8 cellular contexts compared by ENCODE assay signal in genomic region chr19:41397086-41398041, GRCh38. TPM values are rescaled to one million over a fixed set of nuclear protein-coding genes. Genes with fewer than 3 reads are reported as not detected.
DNase-seq lines count a peak whose midpoint lies in the region; ATAC-seq and TF ChIP-seq lines count a peak whose summit lies in the region.

TSS of gene BCKDHA (plus strand) at chr19:41397818. CDS start at chr19:41397828, 10 bp downstream.
TSS of gene EXOSC5 (minus strand) at chr19:41397359. CDS start at chr19:41397328, 31 bp downstream.

- peak within 1 kb of the TSS; percentile 90 for H3K27ac ChIP-seq in temporal lobe (ENCODE audit: low read depth, low read length)

- peaks cover 37% of the 10 kb centered on the region for H3K4me1 Mint-ChIP-seq in activated naive CD8-positive, alpha-beta T cell (ENCODE audit: low read depth)

- POLR2A ChIA-PET in GM10248 (lab: Yijun Ruan, JAX), result interaction anchor here (0.7 kb wide), 1 partner anchor 169 kb away, joined by 3 read pairs; no protein-coding TSS in a partner anchor

- CTCF ChIA-PET in GM10248 (lab: Yijun Ruan, JAX), result interaction anchor here (2.1 kb wide), 1 partner anchor 33 kb away, joined by 4 read pairs; the partner anchor contains the start of gene B9D2

- no peaks in the 10 kb centered on the region for H3K27me3 Mint-ChIP-seq in activated naive CD8-positive, alpha-beta T cell

- no peaks in the 10 kb centered on the region for H3K9me3 Mint-ChIP-seq in activated naive CD8-positive, alpha-beta T cell (ENCODE audit: low read depth)

- H3K36me3 Mint-ChIP-seq in activated naive CD8-positive, alpha-beta T cell, result peaks cover 5% of the 10 kb centered on the region

- ATAC-seq in HG02623 (IDR thresholded peaks at IDR 0.05; ENCODE audit: unreplicated experiment), result peak; percentile 85

- no peak for TF ChIP-seq CTCF in GM10248 (IDR thresholded peaks at IDR 0.05; ENCODE audit: control extremely low read depth, extremely low read depth, low read depth, missing control alignments)

- peak within 1 kb of the TSS; percentile 99 for H3K4me3 Mint-ChIP-seq in activated naive CD8-positive, alpha-beta T cell

- DNase-seq in GM10248 (ENCODE audit: extremely low spot score) (peak; percentile 99), NCI-H1105 (lab: John Stamatoyannopoulos, UW) (peak; percentile 100), SKM-1 treated with dmso at 0.1 percent for 144 hours (lab: John Stamatoyannopoulos, UW; ENCODE audit: unreplicated experiment) (peak; percentile 99), glomerular endothelial cell (ENCODE audit: extremely low read depth, low read depth, low spot score) (peak; percentile 100), occipital lobe (lab: John Stamatoyannopoulos, UW) (peak; percentile 97)

- H3K27ac Mint-ChIP-seq in activated naive CD8-positive, alpha-beta T cell, result peak within 1 kb of the TSS; percentile 100

RNA-seq across cellular contexts. Expression of gene BCKDHA, which starts in this region (rescaled TPM):
- total RNA-seq in glomerular endothelial cell, result 27.0 and 33.6 TPM in 2 replicates
- total RNA-seq in occipital lobe, result 24.5 TPM
- total RNA-seq in temporal lobe, result 27.5 TPM

RNA-seq across cellular contexts. Expression of gene EXOSC5, which starts in this region (rescaled TPM):
- 16.7 and 17.0 TPM in 2 replicates for total RNA-seq in glomerular endothelial cell
- total RNA-seq in occipital lobe, result 14.8 TPM
- 10.8 TPM for total RNA-seq in temporal lobe

Comparison
In these comparisons a context has a peak if more than half of its experiments do, and no peak if none do; other contexts are left out.
1. Peak in every context shown above with its lines: DNase-seq, ATAC-seq and H3K27ac ChIP-seq.